In genomic region chr6:68546620-68547019, GRCh38 we compare ENCODE assay signal across 27 cellular contexts.
"Had no signal": no experiment of that assay in that cellular context is flagged by ENCODE, and none has a peak within 500 bp of the region (broad histone marks: within the 10 kb centered on the region; RNA-seq: fewer than 3 reads in every experiment).

No MANE protein-coding gene starts in this region.

- DNase-seq: stimulated activated CD4-positive, alpha-beta T cell treated with anti-CD3 and anti-CD28 coated beads, Interleukin-2, amount 100 ng/mL, for 48 hours; stimulated activated CD4-positive, alpha-beta T cell treated with anti-CD3 and anti-CD28 coated beads, Interleukin-4, amount 100 ng/mL, for 1 hour; stimulated activated CD4-positive, alpha-beta T cell treated with anti-CD3 and anti-CD28 coated beads, Interleukin-4, amount 100 ng/mL, for 24 hours; stimulated activated CD4-positive, alpha-beta T cell treated with anti-CD3 and anti-CD28 coated beads, Interleukin-4, amount 100 ng/mL, for 4 hours; stimulated activated CD8-positive, alpha-beta memory T cell treated with anti-CD3 and anti-CD28 coated beads, Interleukin-4, amount 100 ng/mL, for 48 hours; stimulated activated naive B cell treated with anti-CD40 and anti-IgM and Interleukin-4, amounts not matched to agents 10 μg/mL and 1 μg/mL and 100 μg/mL, for 72 hours; stimulated activated naive CD4-positive, alpha-beta T cell; stimulated activated naive CD4-positive, alpha-beta T cell treated with Interleukin-2 at 50 U/mL for 16 hours; stimulated activated naive CD8-positive, alpha-beta T cell treated with anti-CD3 and anti-CD28 coated beads, Interleukin-15, amount 100 ng/mL, for 72 hours; stimulated activated naive CD8-positive, alpha-beta T cell treated with anti-CD3 and anti-CD28 coated beads, Interleukin-15, Interleukin-2, amounts not matched to agents 100 U/mL and 50 U/mL, for 24 hours; stomach; substantia nigra; testis; thyroid gland; tibial artery; transverse colon; trophoblast cell; upper lobe of left lung; upper lobe of right lung; uterus had no signal

- H3K4me3 ChIP-seq: stomach, suprapubic skin, testis, thoracic aorta, thyroid gland, tibial artery, tibial nerve, transverse colon, upper lobe of left lung, upper lobe of right lung, uterus, vagina had no signal

- FAIRE-seq: urothelium cell line had no signal

- H3K27ac ChIP-seq: stomach, suprapubic skin, testis, thoracic aorta, thyroid gland, tibial artery, tibial nerve, transverse colon, upper lobe of left lung, upper lobe of right lung, uterus, vagina had no signal

- H3K4me1 ChIP-seq: stomach, suprapubic skin, testis, thyroid gland, tibial artery, tibial nerve, transverse colon, upper lobe of left lung, upper lobe of right lung, uterus, vagina had no signal

- H3K36me3 ChIP-seq: stomach, suprapubic skin, thoracic aorta, thyroid gland, tibial artery, tibial nerve, transverse colon, upper lobe of left lung, upper lobe of right lung, uterus, vagina had no signal

- H3K9me3 ChIP-seq: suprapubic skin, testis, thoracic aorta, thyroid gland, tibial artery, tibial nerve, transverse colon, upper lobe of right lung, uterus, vagina had no signal

- H3K27me3 ChIP-seq: stomach, suprapubic skin, testis, thyroid gland, tibial artery, tibial nerve, transverse colon, upper lobe of left lung, upper lobe of right lung, uterus, vagina had no signal

- ATAC-seq: stimulated activated effector memory CD8-positive, alpha-beta T cell treated with anti-CD3 and anti-CD28 coated beads, Interleukin-12 subunit alpha, Interleukin-12 subunit beta, amount 100 ng/mL, for 72 hours; stimulated activated memory B cell treated with anti-CD40 and anti-IgM and Interleukin-4, amounts not matched to agents 10 μg/mL and 1 μg/mL and 100 μg/mL, for 72 hours; stimulated activated naive B cell treated with anti-CD40 and anti-IgM and Interleukin-4, amounts not matched to agents 10 μg/mL and 1 μg/mL and 100 μg/mL, for 72 hours; stimulated activated naive CD8-positive, alpha-beta T cell treated with anti-CD3 and anti-CD28 coated beads, Interleukin-15, amount 100 ng/mL, for 72 hours; stimulated activated naive CD8-positive, alpha-beta T cell treated with anti-CD3 and anti-CD28 coated beads, Interleukin-15, Interleukin-2, amounts not matched to agents 100 U/mL and 50 U/mL, for 24 hours; upper lobe of right lung had no signal
